In genomic region chr10:71821909-71822763, GRCh38 we compare ENCODE assay signal across 15 cellular contexts. TPM values are rescaled to one million over a fixed set of nuclear protein-coding genes. Genes with fewer than 3 reads are reported as not detected.
DNase-seq lines count a peak whose midpoint lies in the region; ATAC-seq, FAIRE-seq and TF ChIP-seq lines count a peak whose summit lies in the region.
"Had no signal": no experiment of that assay in that cellular context is flagged by ENCODE, and none has a peak within 500 bp of the region (broad histone marks: within the 10 kb centered on the region; RNA-seq: fewer than 3 reads in every experiment).

No MANE protein-coding gene starts in this region.

- H3K4me2 ChIP-seq in astrocyte (ENCODE audit: low read length) (no peak overlapping the region), neural progenitor cell (no peak overlapping the region)
- H3K4me2 ChIP-seq: A549 had no signal

- H3K4me3 ChIP-seq in astrocyte (ENCODE audit: insufficient read depth, low read depth, low read length) = no peak overlapping the region
- H3K4me3 ChIP-seq in neural progenitor cell = no peak overlapping the region
- H3K4me3 ChIP-seq: A549, SK-N-MC, transverse colon had no signal

- H3K27me3 Mint-ChIP-seq in astrocyte (ENCODE audit: low read depth, unreplicated experiment) (no peaks in the 10 kb centered on the region), neural progenitor cell (ENCODE audit: insufficient read depth, low read depth) (no peaks in the 10 kb centered on the region), chondrocyte (ENCODE audit: low read depth) (no peaks in the 10 kb centered on the region)

- H3K4me3 Mint-ChIP-seq in astrocyte (ENCODE audit: unreplicated experiment) = no peak overlapping the region
- no peak overlapping the region for H3K4me3 Mint-ChIP-seq in neural progenitor cell
- no peak overlapping the region for H3K4me3 Mint-ChIP-seq in chondrocyte (ENCODE audit: unreplicated experiment)

- H2AFZ ChIP-seq in astrocyte (ENCODE audit: low read depth, low read length) = no peak overlapping the region
- no peak overlapping the region for H2AFZ ChIP-seq in neural progenitor cell (replicated peaks)

- no peak for FAIRE-seq in astrocyte (lab: Jason Lieb, UNC)
- FAIRE-seq: A549 had no signal

- H3K27ac ChIP-seq in astrocyte (ENCODE audit: low read depth, low read length) (no peak overlapping the region), neural progenitor cell (no peak overlapping the region)
- H3K27ac ChIP-seq: A549, SK-N-MC, transverse colon had no signal

- no peaks in the 10 kb centered on the region for H3F3A ChIP-seq in neural progenitor cell (ENCODE audit: low read depth)

- no peaks in the 10 kb centered on the region for H3K79me2 ChIP-seq in astrocyte (ENCODE audit: insufficient read depth, low read length)
- H3K79me2 ChIP-seq in neural progenitor cell (ENCODE audit: low read depth) = no peaks in the 10 kb centered on the region

- H3K9me3 Mint-ChIP-seq in astrocyte (ENCODE audit: unreplicated experiment) (no peaks in the 10 kb centered on the region), neural progenitor cell (no peaks in the 10 kb centered on the region), chondrocyte (ENCODE audit: low read depth) (no peaks in the 10 kb centered on the region)

- H3K36me3 ChIP-seq in astrocyte (ENCODE audit: insufficient read depth, low read length) (peaks cover 66% of the 10 kb centered on the region), neural progenitor cell (no peaks in the 10 kb centered on the region)

- H3K36me3 Mint-ChIP-seq in astrocyte (ENCODE audit: low read depth, unreplicated experiment) (peaks cover 25% of the 10 kb centered on the region), neural progenitor cell (peaks cover 40% of the 10 kb centered on the region), chondrocyte (ENCODE audit: low read depth) (peaks cover 43% of the 10 kb centered on the region)

- ATAC-seq in activated CD4-positive, CD25-positive, alpha-beta regulatory T cell treated with anti-CD3 and anti-CD28 coated beads, Interleukin-2, amount 50 U/mL, for 24 hours = peak; percentile 28 to 45
- ATAC-seq in left lobe of liver = no peak
- ATAC-seq: A549 had no signal

- H3K4me1 Mint-ChIP-seq in astrocyte (ENCODE audit: low read depth, unreplicated experiment) (peaks cover 17% of the 10 kb centered on the region), neural progenitor cell (no peaks in the 10 kb centered on the region), chondrocyte (ENCODE audit: low read depth) (no peaks in the 10 kb centered on the region)

- peak overlapping the region; percentile 69 for H3K27ac Mint-ChIP-seq in astrocyte (ENCODE audit: unreplicated experiment)
- H3K27ac Mint-ChIP-seq in neural progenitor cell = peak overlapping the region; percentile 17
- no peak overlapping the region for H3K27ac Mint-ChIP-seq in chondrocyte (ENCODE audit: unreplicated experiment)

- no peaks in the 10 kb centered on the region for H3K9me3 ChIP-seq in astrocyte (ENCODE audit: insufficient read depth, low read depth, low read length)
- no peaks in the 10 kb centered on the region for H3K9me3 ChIP-seq in neural progenitor cell (ENCODE audit: low read depth)
- H3K9me3 ChIP-seq: A549, transverse colon had no signal

- TF ChIP-seq CTCF in astrocyte (IDR thresholded peaks at IDR 0.05; ENCODE audit: insufficient read depth, low read depth, low read length) (no peak), neural progenitor cell (IDR thresholded peaks at IDR 0.05) (no peak), chondrocyte (IDR thresholded peaks at IDR 0.05) (no peak)

- H3K27me3 ChIP-seq in astrocyte (ENCODE audit: insufficient read depth, low read length) (no peaks in the 10 kb centered on the region), neural progenitor cell (no peaks in the 10 kb centered on the region)
- H3K27me3 ChIP-seq: transverse colon had no signal

- DNase-seq in activated CD4-positive, CD25-positive, alpha-beta regulatory T cell (lab: John Stamatoyannopoulos, UW) = no peak
- peak; percentile 27 for DNase-seq in KG1 (lab: John Stamatoyannopoulos, UW)
- DNase-seq in astrocyte (ENCODE audit: low read depth) = peak; percentile 78
- DNase-seq in neural progenitor cell (ENCODE audit: low spot score) = no peak
- no peak for DNase-seq in DMS114 treated with DMSO at 0.1 percent for 48 hours (lab: John Stamatoyannopoulos, UW; ENCODE audit: unreplicated experiment)
- DNase-seq in left lobe of liver (ENCODE audit: low spot score) = no peak
- no peak for DNase-seq in chondrocyte (ENCODE audit: low spot score)
- DNase-seq: cerebellar nuclear complex; mesenchymal stem cell; NCI-H2029 treated with DMSO at 0.1 percent for 48 hours; stimulated activated CD4-positive, alpha-beta T cell treated with anti-CD3 and anti-CD28 coated beads, Interleukin-15, amount 100 ng/mL, for 24 hours; transverse colon had no signal

- no peak overlapping the region for H3K9ac ChIP-seq in astrocyte (ENCODE audit: low read length)
- no peak overlapping the region for H3K9ac ChIP-seq in neural progenitor cell

- peaks cover 9% of the 10 kb centered on the region for H3K4me1 ChIP-seq in astrocyte (ENCODE audit: insufficient read depth, low read length)
- no peaks in the 10 kb centered on the region for H3K4me1 ChIP-seq in neural progenitor cell
- H3K4me1 ChIP-seq: A549, transverse colon had no signal

- H4K20me1 ChIP-seq in astrocyte (ENCODE audit: insufficient read depth, low read length) (peaks cover 92% of the 10 kb centered on the region), neural progenitor cell (ENCODE audit: low read depth) (peaks cover 13% of the 10 kb centered on the region)

RNA-seq across cellular contexts. Expression of gene PSAP, which starts 28.9 kb away (rescaled TPM):
- total RNA-seq in astrocyte (1,120 and 1,191 TPM in 2 replicates), neural progenitor cell (ENCODE audit: low replicate concordance) (358 and 493 TPM in 2 replicates), left lobe of liver (525 TPM), chondrocyte (963 to 1,130 TPM (median 970 TPM) in 3 replicates)

RNA-seq across cellular contexts. Expression of gene VSIR, which starts 48.8 kb away (rescaled TPM):
- 2.9 and 3.4 TPM in 2 replicates for total RNA-seq in astrocyte
- 0.46 TPM in 1 of 2 replicates, not detected in the other for total RNA-seq in neural progenitor cell (ENCODE audit: low replicate concordance)
- 7.0 TPM for total RNA-seq in left lobe of liver
- 0.49 to 1.3 TPM in 2 of 3 replicates, not detected in the other for total RNA-seq in chondrocyte

Comparison
In these comparisons a context has a peak if more than half of its experiments do, and no peak if none do; other contexts are left out.
1. DNase-seq: peak in KG1 (single experiment) and astrocyte (single experiment); none in activated CD4-positive, CD25-positive, alpha-beta regulatory T cell (0 of 4), neural progenitor cell (single experiment), DMS114 treated with DMSO at 0.1 percent for 48 hours (single experiment), left lobe of liver (single experiment) and chondrocyte (single experiment).